Comparison of ENCODE assay signal across 9 cellular contexts in the genomic region with DNA sequence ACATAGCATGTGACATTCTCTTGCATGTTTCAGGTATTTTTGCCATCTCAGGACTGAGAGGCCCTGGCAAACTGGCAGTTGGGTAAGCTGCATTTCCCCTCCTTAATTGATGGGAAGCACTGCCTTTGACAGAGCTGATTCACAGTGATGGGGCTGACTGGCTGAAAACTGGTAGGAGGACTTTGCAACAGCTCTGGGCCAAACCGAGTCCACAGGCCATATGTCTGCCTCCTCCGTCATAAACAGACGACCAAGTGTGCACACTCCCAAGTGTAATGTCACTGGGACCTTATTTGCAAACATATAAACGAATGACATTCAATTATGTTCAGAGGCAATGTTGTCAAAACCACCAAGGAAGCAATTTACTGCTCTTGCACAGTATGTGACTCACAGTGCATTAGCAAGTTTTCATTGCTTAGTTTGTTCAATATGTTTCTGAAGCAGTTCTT. TPM values are rescaled to one million over a fixed set of nuclear protein-coding genes. Genes with fewer than 3 reads are reported as not detected.
A peak's percentile ranks its signal among the peaks of the same experiment; 100 is the strongest.
DNase-seq lines count a peak whose midpoint lies in the region; ATAC-seq and TF ChIP-seq lines count a peak whose summit lies in the region.
"Not testable (repeated sequence)": the region's sequence is repeated elsewhere in the genome, so short reads cannot be mapped to it uniquely, and the experiment has no call there.
"Had no signal": no experiment of that assay in that cellular context is flagged by ENCODE, and none has a peak within 500 bp of the region (broad histone marks: within the 10 kb centered on the region; RNA-seq: fewer than 3 reads in every experiment).

No MANE protein-coding gene starts in this region.

- not testable (repeated sequence) for H3K23ac ChIP-seq in IMR-90 (ENCODE audit: low read depth, low read length)

- dilution Hi-C loops in IMR-90 (cut with HindIII; ENCODE audit: low sequenced_read_pairs, unreplicated experiment) = not testable (repeated sequence)

- not testable (repeated sequence) for H2AFZ ChIP-seq in IMR-90 (replicated peaks; ENCODE audit: low read length, poor library complexity)

- H3K4me2 ChIP-seq in IMR-90 (ENCODE audit: low read depth, low read length) = 0 out of 2 replicates have a peak overlapping the region, but pooled peaks have one; percentile 46

- H2BK15ac ChIP-seq in IMR-90 (ENCODE audit: low read depth, low read length) = not testable (repeated sequence)

- POLR2A ChIA-PET in IMR-90 (lab: Charles Lee; ENCODE audit: unreplicated experiment) = not testable (repeated sequence)

- TF ChIP-seq RAD21 in IMR-90 (IDR thresholded peaks at IDR 0.05; ENCODE audit: low read length) = not testable (repeated sequence)

- WGBS in IMR-90 (ENCODE audit: extremely low coverage in 2 of 2, insufficient read length in 1 of 2), 2 experiments = 80% methylated on average over 1 of the region's 4 CpGs; no CpG with 5 or more reads in 1 of the 2 experiments

- not testable (repeated sequence) for H3K9me3 Mint-ChIP-seq in glutamatergic neuron (ENCODE audit: unreplicated experiment)

- not testable (repeated sequence) for TF ChIP-seq POLR2A in IMR-90 (IDR thresholded peaks at IDR 0.05; ENCODE audit: low read depth, low read length)

- not testable (repeated sequence) for H3K9me3 ChIP-seq in IMR-90 (ENCODE audit: control insufficient read depth, insufficient read depth, low read length); neutrophil

- H2AK9ac ChIP-seq in IMR-90 (replicated peaks; ENCODE audit: low read depth, low read length, poor library complexity) = not testable (repeated sequence)

- not testable (repeated sequence) for H3K9ac ChIP-seq in IMR-90 (ENCODE audit: low read depth, low read length)

- BruUV-seq in IMR-90 (replicated peaks; lab: Mats Ljungman, UMichigan) = not testable (repeated sequence)

- not testable (repeated sequence) for H3K27ac ChIP-seq in IMR-90 (ENCODE audit: insufficient read depth, low read length)
- H3K27ac ChIP-seq in VCaP (peak overlapping the region; percentile 41; the same call in 1 of the 2 replicates), neutrophil (peak overlapping the region; percentile 47)

- not testable (repeated sequence) for H3K36me3 ChIP-seq in IMR-90 (ENCODE audit: control insufficient read depth, insufficient read depth, low read length); neutrophil

- H2BK5ac ChIP-seq in IMR-90 (ENCODE audit: low read depth, low read length, poor library complexity, severe bottlenecking) = peak overlapping the region; percentile 7

- H3K4me1 Mint-ChIP-seq in glutamatergic neuron (ENCODE audit: low read depth, unreplicated experiment) = peaks cover 34% of the 10 kb centered on the region

- not testable (repeated sequence) for H2AK5ac ChIP-seq in IMR-90 (ENCODE audit: low read depth, low read length)

- not testable (repeated sequence) for H3K4ac ChIP-seq in IMR-90 (ENCODE audit: low read depth, low read length)

- H3K27me3 ChIP-seq in IMR-90 (ENCODE audit: control insufficient read depth, insufficient read depth, low read length); neutrophil: not testable (repeated sequence)

- H3K27me3 Mint-ChIP-seq in glutamatergic neuron (ENCODE audit: unreplicated experiment) = not testable (repeated sequence)

- TF ChIP-seq CTCF in IMR-90 (conservative IDR thresholded peaks at IDR 0.05; ENCODE audit: low read depth, low read length); VCaP (conservative IDR thresholded peaks at IDR 0.05); choroid plexus epithelial cell (conservative IDR thresholded peaks at IDR 0.05; ENCODE audit: low read depth, low read length); glutamatergic neuron (IDR thresholded peaks at IDR 0.05; ENCODE audit: partially characterized antibody, unreplicated experiment); neutrophil (IDR thresholded peaks at IDR 0.05): not testable (repeated sequence)

- not testable (repeated sequence) for H4K5ac ChIP-seq in IMR-90 (ENCODE audit: low read depth, low read length)

- H3K4me3 ChIP-seq in IMR-90 (ENCODE audit: insufficient read depth, low read depth, low read length); choroid plexus epithelial cell (ENCODE audit: low read depth, low read length); neutrophil (ENCODE audit: low read depth in 1 of 2, low read length in 1 of 2): not testable (repeated sequence)

- CTCF ChIA-PET in IMR-90 (lab: Yijun Ruan, JAX) = not testable (repeated sequence)

- H3K4me3 Mint-ChIP-seq in glutamatergic neuron (ENCODE audit: unreplicated experiment) = peak overlapping the region; percentile 95

- H3K14ac ChIP-seq in IMR-90 (replicated peaks; ENCODE audit: low read depth, low read length) = not testable (repeated sequence)

- H3K56ac ChIP-seq in IMR-90 (ENCODE audit: extremely low read depth, insufficient read depth, low read length) = not testable (repeated sequence)

- H3K79me1 ChIP-seq in IMR-90 (ENCODE audit: low read depth in 1 of 2, low read length in 2 of 2) = peaks cover 6 to 27% of the 10 kb centered on the region in 2 experiments

- H3K9me1 ChIP-seq in IMR-90 (ENCODE audit: insufficient read depth, low read length) = not testable (repeated sequence)

- in situ Hi-C loops in IMR-90 (cut with MboI; ENCODE audit: low sequenced_read_pairs) = not testable (repeated sequence)

- not testable (repeated sequence) for H3K36me3 Mint-ChIP-seq in glutamatergic neuron (ENCODE audit: unreplicated experiment)

- not testable (repeated sequence) for H4K8ac ChIP-seq in IMR-90 (ENCODE audit: low read depth in 2 of 2, low read length in 2 of 2)

- H4K91ac ChIP-seq in IMR-90 (ENCODE audit: insufficient read depth, low read depth, low read length) = not testable (repeated sequence)

- peak overlapping the region; percentile 100 for H3K27ac Mint-ChIP-seq in glutamatergic neuron (ENCODE audit: unreplicated experiment)

- peak; percentile 73 for ATAC-seq in IMR-90 (ENCODE audit: low read depth)

- not testable (repeated sequence) for H3K4me1 ChIP-seq in IMR-90 (ENCODE audit: control insufficient read depth, insufficient read depth, low read length)
- H3K4me1 ChIP-seq in neutrophil (ENCODE audit: control insufficient read depth in 1 of 2, insufficient read depth in 1 of 2, low read depth in 1 of 2, low read length in 1 of 2) = peaks cover 5 to 11% of the 10 kb centered on the region in 2 experiments

- H2BK20ac ChIP-seq in IMR-90 (ENCODE audit: low read depth, low read length) = not testable (repeated sequence)

- not testable (repeated sequence) for H2BK120ac ChIP-seq in IMR-90 (ENCODE audit: low read depth, low read length)

- DNase-seq in DMS 273 (lab: John Stamatoyannopoulos, UW; ENCODE audit: unreplicated experiment) = peak; percentile 57
- DNase-seq in IMR-90 = peak; percentile 39
- peak; percentile 96 for DNase-seq in NOMO-1 treated with DMSO at 0.1 percent for 48 hours (lab: John Stamatoyannopoulos, UW; ENCODE audit: unreplicated experiment)
- peak; percentile 31 for DNase-seq in choroid plexus epithelial cell (ENCODE audit: low read depth)
- peak; percentile 55 for DNase-seq in glutamatergic neuron

- H3K18ac ChIP-seq in IMR-90 (ENCODE audit: low read depth, low read length) = not testable (repeated sequence)

- not testable (repeated sequence) for H4K20me1 ChIP-seq in IMR-90 (ENCODE audit: insufficient read depth, low read length)

- intact Hi-C loops in IMR-90 (cut with micrococcal nuclease) = not testable (repeated sequence)

TF ChIP-seq in IMR-90, 13 proteins besides CTCF, POLR2A, EP300 and RAD21:
- TF ChIP-seq CEBPB (IDR thresholded peaks at IDR 0.05; ENCODE audit: low read depth, low read length) = peak; percentile 32; the same call in 1 of the 2 replicates

RNA-seq across cellular contexts. Expression of a gene that starts 27.3 kb away (rescaled TPM):
- total RNA-seq in IMR-90 (2012; rRNA removed) = not detected in 2 replicates
- not detected in 2 replicates for polyA plus RNA-seq in IMR-90 (2012; rRNA removed)
- 0.03 TPM in 1 of 2 replicates, not detected in the other for polyA plus RNA-seq in IMR-90 (2012; cell fraction: cytosol; rRNA removed)
- 0.02 and 0.11 TPM in 2 replicates for polyA plus RNA-seq in IMR-90 (2012; cell fraction: nucleus; rRNA removed; ENCODE audit: low replicate concordance)
- total RNA-seq in glutamatergic neuron (ENCODE audit: unreplicated experiment) = 0.20 TPM
- total RNA-seq: glomerular endothelial cell, H7 had no signal

RNA-seq across cellular contexts. Expression of a gene that starts 56.7 kb away (rescaled TPM):
- total RNA-seq in IMR-90 (2012; rRNA removed) (1.1 and 1.4 TPM in 2 replicates), glutamatergic neuron (ENCODE audit: unreplicated experiment) (29.5 TPM)
- polyA plus RNA-seq in IMR-90 (2012; rRNA removed) = 4.8 and 5.2 TPM in 2 replicates
- polyA plus RNA-seq in IMR-90 (2012; cell fraction: cytosol; rRNA removed) = 3.0 and 3.1 TPM in 2 replicates
- polyA plus RNA-seq in IMR-90 (2012; cell fraction: nucleus; rRNA removed; ENCODE audit: low replicate concordance) = 4.0 and 4.1 TPM in 2 replicates

RNA-seq across cellular contexts. Expression of a gene that starts 60.0 kb away (rescaled TPM):
- total RNA-seq in IMR-90 (2012; rRNA removed) = not detected in 2 replicates
- 0.10 and 0.26 TPM in 2 replicates for polyA plus RNA-seq in IMR-90 (2012; rRNA removed)
- not detected in 2 replicates for polyA plus RNA-seq in IMR-90 (2012; cell fraction: cytosol; rRNA removed)
- 0.29 and 0.90 TPM in 2 replicates for polyA plus RNA-seq in IMR-90 (2012; cell fraction: nucleus; rRNA removed; ENCODE audit: low replicate concordance)
- 6.5 TPM for total RNA-seq in glutamatergic neuron (ENCODE audit: unreplicated experiment)

Comparison
In these comparisons a context has a peak if more than half of its experiments do, and no peak if none do; other contexts are left out.
1. DNase-seq: peak in every context shown above with its lines; median percentile 96 in NOMO-1 treated with DMSO at 0.1 percent for 48 hours; 57 in DMS 273; 55 in glutamatergic neuron; 39 in IMR-90; 31 in choroid plexus epithelial cell.
2. RNA of a gene that starts 56.7 kb away (total RNA-seq): 29.5 TPM in glutamatergic neuron (single experiment); 1.1 to 1.4 TPM in IMR-90; every median in the first group is over 10 times any median in the second.